Comparison of ENCODE assay signal across 1 cellular context in genomic region chr4:128583753-128584712, GRCh38.
TF ChIP-seq lines count a peak whose summit lies in the region.

No MANE protein-coding gene starts in this region.

TF ChIP-seq in GM23338, 12 proteins besides CTCF, POLR2A, EP300 and RAD21 (continued from another document):
- TF ChIP-seq, protein P1, sequence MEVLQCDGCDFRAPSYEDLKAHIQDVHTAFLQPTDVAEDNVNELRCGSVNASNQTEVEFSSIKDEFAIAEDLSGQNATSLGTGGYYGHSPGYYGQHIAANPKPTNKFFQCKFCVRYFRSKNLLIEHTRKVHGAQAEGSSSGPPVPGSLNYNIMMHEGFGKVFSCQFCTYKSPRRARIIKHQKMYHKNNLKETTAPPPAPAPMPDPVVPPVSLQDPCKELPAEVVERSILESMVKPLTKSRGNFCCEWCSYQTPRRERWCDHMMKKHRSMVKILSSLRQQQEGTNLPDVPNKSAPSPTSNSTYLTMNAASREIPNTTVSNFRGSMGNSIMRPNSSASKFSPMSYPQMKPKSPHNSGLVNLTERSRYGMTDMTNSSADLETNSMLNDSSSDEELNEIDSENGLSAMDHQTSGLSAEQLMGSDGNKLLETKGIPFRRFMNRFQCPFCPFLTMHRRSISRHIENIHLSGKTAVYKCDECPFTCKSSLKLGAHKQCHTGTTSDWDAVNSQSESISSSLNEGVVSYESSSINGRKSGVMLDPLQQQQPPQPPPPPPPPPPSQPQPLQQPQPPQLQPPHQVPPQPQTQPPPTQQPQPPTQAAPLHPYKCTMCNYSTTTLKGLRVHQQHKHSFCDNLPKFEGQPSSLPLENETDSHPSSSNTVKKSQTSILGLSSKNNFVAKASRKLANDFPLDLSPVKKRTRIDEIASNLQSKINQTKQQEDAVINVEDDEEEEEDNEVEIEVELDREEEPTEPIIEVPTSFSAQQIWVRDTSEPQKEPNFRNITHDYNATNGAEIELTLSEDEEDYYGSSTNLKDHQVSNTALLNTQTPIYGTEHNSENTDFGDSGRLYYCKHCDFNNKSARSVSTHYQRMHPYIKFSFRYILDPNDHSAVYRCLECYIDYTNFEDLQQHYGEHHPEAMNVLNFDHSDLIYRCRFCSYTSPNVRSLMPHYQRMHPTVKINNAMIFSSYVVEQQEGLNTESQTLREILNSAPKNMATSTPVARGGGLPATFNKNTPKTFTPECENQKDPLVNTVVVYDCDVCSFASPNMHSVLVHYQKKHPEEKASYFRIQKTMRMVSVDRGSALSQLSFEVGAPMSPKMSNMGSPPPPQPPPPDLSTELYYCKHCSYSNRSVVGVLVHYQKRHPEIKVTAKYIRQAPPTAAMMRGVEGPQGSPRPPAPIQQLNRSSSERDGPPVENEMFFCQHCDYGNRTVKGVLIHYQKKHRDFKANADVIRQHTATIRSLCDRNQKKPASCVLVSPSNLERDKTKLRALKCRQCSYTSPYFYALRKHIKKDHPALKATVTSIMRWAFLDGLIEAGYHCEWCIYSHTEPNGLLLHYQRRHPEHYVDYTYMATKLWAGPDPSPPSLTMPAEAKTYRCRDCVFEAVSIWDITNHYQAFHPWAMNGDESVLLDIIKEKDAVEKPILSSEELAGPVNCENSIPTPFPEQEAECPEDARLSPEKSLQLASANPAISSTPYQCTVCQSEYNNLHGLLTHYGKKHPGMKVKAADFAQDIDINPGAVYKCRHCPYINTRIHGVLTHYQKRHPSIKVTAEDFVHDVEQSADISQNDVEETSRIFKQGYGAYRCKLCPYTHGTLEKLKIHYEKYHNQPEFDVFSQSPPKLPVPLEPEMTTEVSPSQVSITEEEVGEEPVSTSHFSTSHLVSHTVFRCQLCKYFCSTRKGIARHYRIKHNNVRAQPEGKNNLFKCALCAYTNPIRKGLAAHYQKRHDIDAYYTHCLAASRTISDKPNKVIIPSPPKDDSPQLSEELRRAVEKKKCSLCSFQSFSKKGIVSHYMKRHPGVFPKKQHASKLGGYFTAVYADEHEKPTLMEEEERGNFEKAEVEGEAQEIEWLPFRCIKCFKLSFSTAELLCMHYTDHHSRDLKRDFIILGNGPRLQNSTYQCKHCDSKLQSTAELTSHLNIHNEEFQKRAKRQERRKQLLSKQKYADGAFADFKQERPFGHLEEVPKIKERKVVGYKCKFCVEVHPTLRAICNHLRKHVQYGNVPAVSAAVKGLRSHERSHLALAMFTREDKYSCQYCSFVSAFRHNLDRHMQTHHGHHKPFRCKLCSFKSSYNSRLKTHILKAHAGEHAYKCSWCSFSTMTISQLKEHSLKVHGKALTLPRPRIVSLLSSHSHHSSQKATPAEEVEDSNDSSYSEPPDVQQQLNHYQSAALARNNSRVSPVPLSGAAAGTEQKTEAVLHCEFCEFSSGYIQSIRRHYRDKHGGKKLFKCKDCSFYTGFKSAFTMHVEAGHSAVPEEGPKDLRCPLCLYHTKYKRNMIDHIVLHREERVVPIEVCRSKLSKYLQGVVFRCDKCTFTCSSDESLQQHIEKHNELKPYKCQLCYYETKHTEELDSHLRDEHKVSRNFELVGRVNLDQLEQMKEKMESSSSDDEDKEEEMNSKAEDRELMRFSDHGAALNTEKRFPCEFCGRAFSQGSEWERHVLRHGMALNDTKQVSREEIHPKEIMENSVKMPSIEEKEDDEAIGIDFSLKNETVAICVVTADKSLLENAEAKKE (CRISPR knock-in tag; IDR thresholded peaks at IDR 0.05), result no peak
- no peak for TF ChIP-seq REST (IDR thresholded peaks at IDR 0.05; ENCODE audit: unreplicated experiment)
- TF ChIP-seq EZH2 (IDR thresholded peaks at IDR 0.05; ENCODE audit: low read depth, unreplicated experiment), result no peak
- no peak for TF ChIP-seq POLR2AphosphoS5 (IDR thresholded peaks at IDR 0.05; ENCODE audit: low read depth)
- no peak for TF ChIP-seq EZH2phosphoT487 (IDR thresholded peaks at IDR 0.05; ENCODE audit: unreplicated experiment)
- TF ChIP-seq STAT1 (IDR thresholded peaks at IDR 0.05; ENCODE audit: unreplicated experiment), result no peak
- TF ChIP-seq ZNF114 (CRISPR knock-in tag; IDR thresholded peaks at IDR 0.05), result no peak
- TF ChIP-seq ZNF331 (CRISPR knock-in tag; IDR thresholded peaks at IDR 0.05; ENCODE audit: low read depth), result no peak
